In genomic region chr17:57505841-57506240, GRCh38 we compare ENCODE assay signal across 1 cellular context.
TF ChIP-seq lines count a peak whose summit lies in the region.

No MANE protein-coding gene starts in this region.

TF ChIP-seq in WTC11, 78 proteins besides CTCF, POLR2A, EP300 and RAD21 (continued from another document):
- TF ChIP-seq RELA (CRISPR knock-in tag; IDR thresholded peaks at IDR 0.05; ENCODE audit: borderline replicate concordance): no peak
- TF ChIP-seq, protein P1, sequence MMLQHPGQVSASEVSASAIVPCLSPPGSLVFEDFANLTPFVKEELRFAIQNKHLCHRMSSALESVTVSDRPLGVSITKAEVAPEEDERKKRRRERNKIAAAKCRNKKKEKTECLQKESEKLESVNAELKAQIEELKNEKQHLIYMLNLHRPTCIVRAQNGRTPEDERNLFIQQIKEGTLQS (CRISPR knock-in tag; conservative IDR thresholded peaks at IDR 0.05): no peak
- TF ChIP-seq ZNF423 (CRISPR knock-in tag; IDR thresholded peaks at IDR 0.05): no peak
- TF ChIP-seq CDX4 (CRISPR knock-in tag; IDR thresholded peaks at IDR 0.05; ENCODE audit: borderline replicate concordance): no peak
- no peak for TF ChIP-seq ZBTB21 (CRISPR knock-in tag; IDR thresholded peaks at IDR 0.05; ENCODE audit: borderline replicate concordance)
